ENCODE assay signal across 24 cellular contexts in the genomic region with DNA sequence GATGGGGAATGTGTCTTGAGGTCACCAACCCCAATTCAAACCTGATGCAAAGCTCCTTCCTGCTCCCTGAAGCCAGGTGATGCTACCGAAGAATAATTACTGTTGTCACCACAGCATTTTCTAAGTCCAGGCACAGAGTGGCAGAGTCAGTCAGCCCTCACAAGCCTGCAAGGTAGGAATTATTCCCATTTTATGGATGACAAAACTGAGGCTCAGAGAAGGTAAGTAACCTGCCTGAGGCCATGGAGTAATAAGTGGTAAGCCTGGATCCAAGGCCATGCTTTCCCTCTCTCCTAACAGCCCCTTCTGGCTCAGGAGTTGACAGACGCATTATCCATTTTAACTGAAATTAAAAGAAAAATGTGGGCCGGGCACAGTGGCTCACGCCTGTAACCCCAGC.
"Had no signal": no experiment of that assay in that cellular context is flagged by ENCODE, and none has a peak within 500 bp of the region (broad histone marks: within the 10 kb centered on the region; RNA-seq: fewer than 3 reads in every experiment).

No MANE protein-coding gene starts in this region.

- H2AFZ ChIP-seq: parathyroid adenoma had no signal

- H3K9me3 ChIP-seq: breast epithelium, gastroesophageal sphincter, thoracic aorta, vagina had no signal

- H3K36me3 ChIP-seq: breast epithelium, thoracic aorta, vagina had no signal

- H3K27me3 Mint-ChIP-seq: activated naive CD8-positive, alpha-beta T cell treated with anti-CD3 and anti-CD28 coated beads for 36 hours; type B pancreatic cell had no signal

- ATAC-seq: gastroesophageal sphincter; left lobe of liver; natural killer cell; sciatic nerve; stimulated activated effector memory CD8-positive, alpha-beta T cell treated with anti-CD3 and anti-CD28 coated beads, Interleukin-12 subunit alpha, Interleukin-12 subunit beta, amount 100 ng/mL, for 72 hours had no signal

- H3K27ac ChIP-seq: breast epithelium, epithelial cell of prostate, gastroesophageal sphincter, parathyroid adenoma, thoracic aorta, vagina had no signal

- H3K9me3 Mint-ChIP-seq: activated naive CD8-positive, alpha-beta T cell treated with anti-CD3 and anti-CD28 coated beads for 36 hours; mesothelial cell of epicardium; natural killer cell; stimulated activated effector memory CD8-positive, alpha-beta T cell treated with anti-CD3 and anti-CD28 coated beads, Interleukin-12 subunit alpha, Interleukin-12 subunit beta, amount 100 ng/mL, for 72 hours; type B pancreatic cell had no signal

- H3K27ac Mint-ChIP-seq: activated naive CD8-positive, alpha-beta T cell treated with anti-CD3 and anti-CD28 coated beads for 36 hours; mesothelial cell of epicardium; natural killer cell; stimulated activated effector memory CD8-positive, alpha-beta T cell treated with anti-CD3 and anti-CD28 coated beads, Interleukin-12 subunit alpha, Interleukin-12 subunit beta, amount 100 ng/mL, for 72 hours; type B pancreatic cell had no signal

- H3K4me3 ChIP-seq: breast epithelium, gastroesophageal sphincter, thoracic aorta, vagina had no signal

- H3K27me3 ChIP-seq: breast epithelium, gastroesophageal sphincter, vagina had no signal

- H3K4me1 ChIP-seq: parathyroid adenoma had no signal

- H3K4me3 Mint-ChIP-seq: activated naive CD8-positive, alpha-beta T cell treated with anti-CD3 and anti-CD28 coated beads for 36 hours; mesothelial cell of epicardium; natural killer cell; stimulated activated effector memory CD8-positive, alpha-beta T cell treated with anti-CD3 and anti-CD28 coated beads, Interleukin-12 subunit alpha, Interleukin-12 subunit beta, amount 100 ng/mL, for 72 hours; type B pancreatic cell had no signal

- H3K9ac ChIP-seq: parathyroid adenoma had no signal

- FAIRE-seq: kidney, small intestine had no signal

- H3K36me3 Mint-ChIP-seq: activated naive CD8-positive, alpha-beta T cell treated with anti-CD3 and anti-CD28 coated beads for 36 hours; natural killer cell; stimulated activated effector memory CD8-positive, alpha-beta T cell treated with anti-CD3 and anti-CD28 coated beads, Interleukin-12 subunit alpha, Interleukin-12 subunit beta, amount 100 ng/mL, for 72 hours had no signal

- DNase-seq: activated CD4-positive, alpha-beta T cell treated with anti-CD3 and anti-CD28 coated beads for 4 hours; activated CD4-positive, alpha-beta T cell treated with anti-CD3 and anti-CD28 coated beads, Interleukin-2, amount 50 U/mL, for 48 hours; activated CD4-positive, CD25-positive, alpha-beta regulatory T cell; activated CD8-positive, alpha-beta memory T cell treated with anti-CD3 and anti-CD28 coated beads, Interleukin-2, amount 50 U/mL, for 48 hours; activated naive CD4-positive, alpha-beta T cell treated with Interleukin-2 at 50 U/mL for 16 hours; activated naive CD8-positive, alpha-beta T cell treated with anti-CD3 and anti-CD28 coated beads for 36 hours; activated T-cell treated with anti-CD3 and anti-CD28 coated beads, Interleukin-2, amount 50 U/mL, for 48 hours; cortex of kidney; kidney; natural killer cell; nucleus accumbens; small intestine; stimulated activated CD4-positive, alpha-beta T cell treated with anti-CD3 and anti-CD28 coated beads, Interleukin-2, amount 100 ng/mL, for 24 hours had no signal
